ENCODE assay signal across 8 cellular contexts in the genomic region with DNA sequence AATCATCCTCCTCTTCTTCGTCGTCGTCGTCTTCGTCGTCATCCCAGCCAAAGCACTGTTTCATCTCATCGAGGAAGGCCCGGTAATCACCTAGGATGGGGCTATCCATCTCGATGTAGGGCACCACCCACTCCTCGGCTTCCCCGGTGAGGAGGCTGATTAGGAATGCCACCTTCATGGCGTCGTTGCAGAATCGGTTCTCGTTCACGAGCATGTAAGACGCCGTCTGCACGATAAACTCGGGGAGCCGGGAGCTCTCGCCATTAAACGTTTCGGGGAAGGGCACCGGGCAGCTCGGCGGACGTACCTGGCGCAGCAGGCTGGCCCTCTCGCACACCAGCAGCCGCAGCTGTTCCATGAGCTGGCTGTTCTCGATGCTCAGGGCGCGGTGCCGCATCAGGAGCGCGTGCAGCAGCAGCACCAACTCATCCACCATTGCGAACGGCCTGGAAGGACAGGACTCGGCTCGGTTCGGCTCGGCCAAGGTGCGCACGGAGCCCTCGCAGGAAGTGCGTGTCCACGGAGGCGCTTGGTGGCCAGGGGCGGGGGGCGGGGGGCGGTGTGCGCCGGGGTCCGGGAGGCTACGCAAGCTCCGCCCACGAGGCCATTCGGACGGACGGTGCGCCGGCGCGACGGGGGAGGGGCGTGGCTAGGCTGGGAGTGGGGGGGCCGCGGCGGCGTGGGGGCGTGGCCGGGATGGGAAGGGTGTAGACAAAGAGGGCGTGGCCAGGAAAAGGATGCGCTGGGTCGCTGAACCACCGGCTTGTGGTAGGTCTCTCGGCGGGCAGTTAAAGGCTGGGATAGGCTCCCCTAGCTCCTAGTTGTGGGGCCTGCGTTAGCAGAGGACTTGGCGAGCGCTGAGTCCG. TPM values are rescaled to one million over a fixed set of nuclear protein-coding genes. Genes with fewer than 3 reads are reported as not detected.
DNase-seq lines count a peak whose midpoint lies in the region; ATAC-seq and TF ChIP-seq lines count a peak whose summit lies in the region.

A gene (minus strand): TSS at position 544 of the 866 bp plus-strand sequence. CDS start 108 bp downstream, at position 436.

- POLR2A ChIA-PET in GM10248 (lab: Yijun Ruan, JAX) = no interaction called here

- peak; percentile 88 for ATAC-seq in esophagus mucosa
- no peak for ATAC-seq in GM18909 (IDR thresholded peaks at IDR 0.05; ENCODE audit: poor library complexity, unreplicated experiment)
- ATAC-seq in HG03442 (IDR thresholded peaks at IDR 0.05; ENCODE audit: unreplicated experiment) = no peak

- H3K4me3 ChIP-seq in mucosa of stomach (ENCODE audit: low read length) = no peak within 1 kb of the TSS

- H3K4me1 ChIP-seq in mucosa of stomach (ENCODE audit: control insufficient read depth, insufficient read depth, low read length) = peaks cover 3% of the 10 kb centered on the region

- no peak for TF ChIP-seq CTCF in GM10248 (IDR thresholded peaks at IDR 0.05; ENCODE audit: control extremely low read depth, extremely low read depth, low read depth, missing control alignments)

- CTCF ChIA-PET in GM10248 (lab: Yijun Ruan, JAX) = no interaction called here

- no peaks in the 10 kb centered on the region for H3K9me3 ChIP-seq in mucosa of stomach (ENCODE audit: control insufficient read depth, low read length)

- DNase-seq in GM10248 (ENCODE audit: extremely low spot score) = peak; percentile 13
- DNase-seq in NCI-H69 (lab: John Stamatoyannopoulos, UW) = peak; percentile 29
- DNase-seq in activated T-helper 1 cell treated with Interleukin-2 at 50 U/mL for 16 hours (ENCODE audit: low read depth) = peak; percentile 67
- peak; percentile 36 to 54 for DNase-seq in stimulated activated CD8-positive, alpha-beta memory T cell treated with anti-CD3 and anti-CD28 coated beads, Interleukin-2, amount 100 ng/mL, for 48 hours (ENCODE audit: low read depth in 2 of 2)

- H3K27me3 ChIP-seq in mucosa of stomach (ENCODE audit: control insufficient read depth, insufficient read depth, low read length) = no peaks in the 10 kb centered on the region

- no peaks in the 10 kb centered on the region for H3K36me3 ChIP-seq in mucosa of stomach (ENCODE audit: control insufficient read depth, insufficient read depth, low read length)

- H3K9ac ChIP-seq in mucosa of stomach (ENCODE audit: low read length) = peak within 1 kb of the TSS; percentile 22

RNA-seq across cellular contexts. Expression of the gene that starts here (rescaled TPM):
- total RNA-seq in esophagus mucosa = 6.5 TPM

Comparison
In these comparisons a context has a peak if more than half of its experiments do, and no peak if none do; other contexts are left out.
1. DNase-seq: peak in every context shown above with its lines; median percentile 67 in activated T-helper 1 cell treated with Interleukin-2 at 50 U/mL for 16 hours; 45 in stimulated activated CD8-positive, alpha-beta memory T cell treated with anti-CD3 and anti-CD28 coated beads, Interleukin-2, amount 100 ng/mL, for 48 hours; 29 in NCI-H69; 13 in GM10248.